Comparison of ENCODE assay signal across 20 cellular contexts in the genomic region with DNA sequence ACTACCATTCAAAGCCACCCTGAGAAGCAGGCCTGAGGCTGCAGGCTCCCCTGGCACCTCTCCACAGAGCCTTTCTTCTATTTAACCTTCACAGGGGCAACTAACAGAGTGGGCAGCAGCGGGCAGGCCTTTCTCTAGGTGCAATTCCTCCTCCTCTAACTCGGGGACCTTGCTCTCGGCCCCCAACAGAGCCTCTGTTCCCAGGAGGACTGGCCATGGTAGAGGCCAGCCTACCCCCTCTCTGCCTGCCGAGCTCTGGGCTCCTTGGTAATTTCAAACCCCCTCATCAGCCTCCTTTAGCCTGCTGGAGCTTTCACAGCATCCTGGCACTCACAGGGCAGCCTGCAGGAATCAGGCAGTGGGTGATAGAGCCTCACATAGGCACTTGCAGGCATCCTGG.
DNase-seq lines count a peak whose midpoint lies in the region; ATAC-seq and TF ChIP-seq lines count a peak whose summit lies in the region.
"Had no signal": no experiment of that assay in that cellular context is flagged by ENCODE, and none has a peak within 500 bp of the region (broad histone marks: within the 10 kb centered on the region; RNA-seq: fewer than 3 reads in every experiment).

No MANE protein-coding gene starts in this region.

- no peak overlapping the region for H3K4me3 Mint-ChIP-seq in osteocyte (ENCODE audit: unreplicated experiment)
- H3K4me3 Mint-ChIP-seq: CD14-positive monocyte; CD4-positive, alpha-beta memory T cell; CD4-positive, CD25-positive, alpha-beta regulatory T cell; CD8-positive, alpha-beta memory T cell had no signal

- no peaks in the 10 kb centered on the region for H3K4me1 Mint-ChIP-seq in osteocyte (ENCODE audit: unreplicated experiment)
- H3K4me1 Mint-ChIP-seq: CD14-positive monocyte; CD4-positive, alpha-beta memory T cell; CD4-positive, CD25-positive, alpha-beta regulatory T cell; CD8-positive, alpha-beta memory T cell had no signal

- DNase-seq in ecto neural progenitor cell (ENCODE audit: low spot score), result peak; percentile 19
- peak; percentile 15 for DNase-seq in lung (ENCODE audit: low spot score)
- DNase-seq in osteocyte (ENCODE audit: extremely low spot score, unreplicated experiment), result peak; percentile 76
- peak; percentile 52 to 71 for DNase-seq in vagina (ENCODE audit: extremely low spot score in 2 of 2)
- DNase-seq in OCI-M2 (lab: John Stamatoyannopoulos, UW; ENCODE audit: unreplicated experiment), result no peak
- no peak for DNase-seq in aorta
- no peak for DNase-seq in GM10266 (ENCODE audit: extremely low spot score)
- DNase-seq: 8988T; ACHN; BE2C; CD4-positive, alpha-beta memory T cell; CD4-positive, CD25-positive, alpha-beta regulatory T cell; CD8-positive, alpha-beta memory T cell; COR-L47; DMS79 treated with DMSO at 0.1 percent for 48 hours; GF-D8 had no signal

- H3K4me1 ChIP-seq in lung (ENCODE audit: control insufficient read depth in 2 of 2, insufficient read depth in 2 of 2, low read length in 2 of 2) (no peaks in the 10 kb centered on the region), vagina (no peaks in the 10 kb centered on the region), aorta (ENCODE audit: control insufficient read depth in 1 of 2, insufficient read depth in 2 of 2, low read length in 2 of 2) (no peaks in the 10 kb centered on the region)
- H3K4me1 ChIP-seq: BE2C, BLaER1 had no signal

- no peaks in the 10 kb centered on the region for H3K36me3 ChIP-seq in lung (ENCODE audit: control insufficient read depth in 2 of 2, insufficient read depth in 2 of 2, low read length in 2 of 2)
- H3K36me3 ChIP-seq in vagina, result no peaks in the 10 kb centered on the region
- no peaks in the 10 kb centered on the region for H3K36me3 ChIP-seq in aorta (ENCODE audit: control insufficient read depth in 1 of 2, insufficient read depth in 2 of 2, low read length in 1 of 2)
- H3K36me3 ChIP-seq: BE2C, BLaER1 had no signal

- H3K4me3 ChIP-seq in lung (no peak overlapping the region), vagina (no peak overlapping the region), aorta (ENCODE audit: low read length in 2 of 2) (no peak overlapping the region)
- H3K4me3 ChIP-seq: BLaER1, GM12878 had no signal

- H3K27ac Mint-ChIP-seq in osteocyte (ENCODE audit: unreplicated experiment), result no peak overlapping the region
- H3K27ac Mint-ChIP-seq: CD14-positive monocyte; CD4-positive, alpha-beta memory T cell; CD4-positive, CD25-positive, alpha-beta regulatory T cell; CD8-positive, alpha-beta memory T cell had no signal

- TF ChIP-seq POLR2A in vagina (IDR thresholded peaks at IDR 0.05), result no peak

- WGBS in lung, 2 donors, result 36 to 40% methylated on average over 4 of the region's 4 CpGs
- WGBS in aorta, 2 donors, result 40 to 43% methylated on average over 4 of the region's 4 CpGs

- H3K27me3 Mint-ChIP-seq in osteocyte (ENCODE audit: unreplicated experiment), result no peaks in the 10 kb centered on the region
- H3K27me3 Mint-ChIP-seq: CD4-positive, alpha-beta memory T cell; CD4-positive, CD25-positive, alpha-beta regulatory T cell; CD8-positive, alpha-beta memory T cell had no signal

- no peak for ATAC-seq in lung (ENCODE audit: insufficient read depth, low FRiP score)
- ATAC-seq in GM19467 (IDR thresholded peaks at IDR 0.05; ENCODE audit: unreplicated experiment), result no peak
- ATAC-seq in aorta (ENCODE audit: low FRiP score), result no peak
- ATAC-seq: GM12878 had no signal

- H3K36me3 Mint-ChIP-seq in osteocyte (ENCODE audit: unreplicated experiment), result peaks cover 1% of the 10 kb centered on the region
- H3K36me3 Mint-ChIP-seq: CD14-positive monocyte; CD4-positive, CD25-positive, alpha-beta regulatory T cell; CD8-positive, alpha-beta memory T cell had no signal

- H3K9me3 Mint-ChIP-seq in osteocyte (ENCODE audit: unreplicated experiment), result peaks cover 56% of the 10 kb centered on the region

- H3K27ac ChIP-seq in lung (ENCODE audit: low read depth in 1 of 2, low read length in 1 of 2) (no peak overlapping the region), vagina (no peak overlapping the region), aorta (ENCODE audit: low read depth in 1 of 2, low read length in 2 of 2) (no peak overlapping the region)
- H3K27ac ChIP-seq: BLaER1 had no signal

- intact Hi-C loops in vagina (cut with DNase I), result no loop called here
- intact Hi-C loops in aorta (cut with DNase I), result no loop called here

- H3K27me3 ChIP-seq in lung (ENCODE audit: control insufficient read depth, insufficient read depth) (no peaks in the 10 kb centered on the region), vagina (no peaks in the 10 kb centered on the region), aorta (ENCODE audit: control insufficient read depth in 1 of 2, insufficient read depth in 2 of 2, low read length in 1 of 2) (no peaks in the 10 kb centered on the region)
- H3K27me3 ChIP-seq: BE2C, BLaER1 had no signal

- TF ChIP-seq CTCF in lung (IDR thresholded peaks at IDR 0.05; ENCODE audit: control extremely low read depth, extremely low read depth) (no peak), osteocyte (IDR thresholded peaks at IDR 0.05) (no peak), vagina (IDR thresholded peaks at IDR 0.05) (no peak), GM10266 (IDR thresholded peaks at IDR 0.05; ENCODE audit: control insufficient read depth, insufficient read depth, low read depth, missing control alignments) (no peak)

- H3K9me3 ChIP-seq in lung (ENCODE audit: control insufficient read depth in 2 of 2, insufficient read depth in 1 of 2, low read length in 1 of 2), result peaks cover 6 to 40% of the 10 kb centered on the region in 2 donors
- no peaks in the 10 kb centered on the region for H3K9me3 ChIP-seq in vagina
- peaks cover under 1% of the 10 kb centered on the region for H3K9me3 ChIP-seq in aorta (ENCODE audit: control insufficient read depth, low read length)

Comparison
In these comparisons a context has a peak if more than half of its experiments do, and no peak if none do; other contexts are left out.
1. DNase-seq: peak in ecto neural progenitor cell (single experiment), lung (single experiment), osteocyte (single experiment) and vagina (2 of 2); none in OCI-M2 (single experiment), aorta (0 of 2) and GM10266 (single experiment).